Comparison of ENCODE assay signal across 8 cellular contexts in genomic region chr11:13955971-13956421, GRCh38. TPM values are rescaled to one million over a fixed set of nuclear protein-coding genes. Genes with fewer than 3 reads are reported as not detected.
DNase-seq lines count a peak whose midpoint lies in the region; ATAC-seq and TF ChIP-seq lines count a peak whose summit lies in the region.

No MANE protein-coding gene starts in this region.

- H3K27ac ChIP-seq in OCI-LY3 (ENCODE audit: low read length) (no peak overlapping the region), trophoblast cell (ENCODE audit: low read depth, low read length) (no peak overlapping the region)

- H4K91ac ChIP-seq in trophoblast cell (ENCODE audit: low read depth, low read length): no peak overlapping the region

- DNase-seq in EL: peak; percentile 61
- peak; percentile 27 for DNase-seq in activated T-helper 2 cell treated with anti-CD3 and anti-CD28 coated beads, Interferon-gamma antibody, Interleukin-2, Interleukin-4, amounts not matched to agents 10 μg/mL and 5 μg/mL and 100 μg/mL, durations not matched to agents 14 hours and 24 hours and 36 hours (ENCODE audit: low spot score)
- peak; percentile 53 for DNase-seq in glomerular visceral epithelial cell (ENCODE audit: extremely low spot score)
- DNase-seq in trophoblast cell: peak; percentile 31 to 86

- intact Hi-C loops in activated T-helper 2 cell treated with anti-CD3 and anti-CD28 coated beads, Interferon-gamma antibody, Interleukin-2, Interleukin-4, amounts not matched to agents 10 μg/mL and 5 μg/mL and 100 μg/mL, durations not matched to agents 14 hours and 24 hours and 36 hours (cut with micrococcal nuclease): loop anchor here (1.0 to 5.0 kb wide), 3 partner anchors 179 to 293 kb away; no protein-coding TSS in a partner anchor

- H4K12ac ChIP-seq in trophoblast cell (ENCODE audit: low read depth, low read length): no peak overlapping the region

- H2AK5ac ChIP-seq in trophoblast cell (ENCODE audit: low read length): no peak overlapping the region

- peak; percentile 82 for TF ChIP-seq CTCF in OCI-LY3 (IDR thresholded peaks at IDR 0.05; ENCODE audit: low read depth, low read length)

- H3K79me2 ChIP-seq in OCI-LY3 (ENCODE audit: low read length) (no peaks in the 10 kb centered on the region), trophoblast cell (ENCODE audit: control insufficient read depth, insufficient read depth, low read length, poor library complexity) (no peaks in the 10 kb centered on the region)

- no peaks in the 10 kb centered on the region for H3K36me3 Mint-ChIP-seq in activated T-helper 2 cell treated with anti-CD3 and anti-CD28 coated beads, Interferon-gamma antibody, Interleukin-2, Interleukin-4, amounts not matched to agents 10 μg/mL and 5 μg/mL and 100 μg/mL, durations not matched to agents 14 hours and 24 hours and 36 hours (ENCODE audit: low read depth)

- no peak overlapping the region for H2BK5ac ChIP-seq in trophoblast cell (ENCODE audit: low read depth, low read length, poor library complexity)

- no peak overlapping the region for H3K4me3 Mint-ChIP-seq in activated T-helper 2 cell treated with anti-CD3 and anti-CD28 coated beads, Interferon-gamma antibody, Interleukin-2, Interleukin-4, amounts not matched to agents 10 μg/mL and 5 μg/mL and 100 μg/mL, durations not matched to agents 14 hours and 24 hours and 36 hours (ENCODE audit: low read depth)

- H3K9me3 Mint-ChIP-seq in activated T-helper 2 cell treated with anti-CD3 and anti-CD28 coated beads, Interferon-gamma antibody, Interleukin-2, Interleukin-4, amounts not matched to agents 10 μg/mL and 5 μg/mL and 100 μg/mL, durations not matched to agents 14 hours and 24 hours and 36 hours: no peaks in the 10 kb centered on the region

- H3K36me3 ChIP-seq in OCI-LY3 (replicated peaks; ENCODE audit: low read depth, low read length): no peaks in the 10 kb centered on the region
- H3K36me3 ChIP-seq in trophoblast cell (ENCODE audit: control insufficient read depth in 1 of 2, insufficient read depth in 2 of 2, low read length in 2 of 2): no peaks in the 10 kb centered on the region

- peaks cover 43% of the 10 kb centered on the region for H3K27me3 Mint-ChIP-seq in activated T-helper 2 cell treated with anti-CD3 and anti-CD28 coated beads, Interferon-gamma antibody, Interleukin-2, Interleukin-4, amounts not matched to agents 10 μg/mL and 5 μg/mL and 100 μg/mL, durations not matched to agents 14 hours and 24 hours and 36 hours (ENCODE audit: low read depth)

- no peak overlapping the region for H3K23ac ChIP-seq in trophoblast cell (ENCODE audit: low read length)

- no peaks in the 10 kb centered on the region for H4K20me1 ChIP-seq in OCI-LY3 (ENCODE audit: insufficient read depth, low read length)

- H3K4me2 ChIP-seq in OCI-LY3 (ENCODE audit: low read length): no peak overlapping the region
- H3K4me2 ChIP-seq in trophoblast cell (ENCODE audit: low read length): no peak overlapping the region

- H4K8ac ChIP-seq in trophoblast cell (ENCODE audit: low read depth, low read length): no peak overlapping the region

- H2BK12ac ChIP-seq in trophoblast cell (ENCODE audit: low read length): no peak overlapping the region

- H3K4ac ChIP-seq in trophoblast cell (ENCODE audit: low read depth, low read length): no peak overlapping the region

- H3K27ac Mint-ChIP-seq in activated T-helper 2 cell treated with anti-CD3 and anti-CD28 coated beads, Interferon-gamma antibody, Interleukin-2, Interleukin-4, amounts not matched to agents 10 μg/mL and 5 μg/mL and 100 μg/mL, durations not matched to agents 14 hours and 24 hours and 36 hours: no peak overlapping the region

- H3K14ac ChIP-seq in trophoblast cell (ENCODE audit: low read length): no peak overlapping the region

- H3K4me1 Mint-ChIP-seq in activated T-helper 2 cell treated with anti-CD3 and anti-CD28 coated beads, Interferon-gamma antibody, Interleukin-2, Interleukin-4, amounts not matched to agents 10 μg/mL and 5 μg/mL and 100 μg/mL, durations not matched to agents 14 hours and 24 hours and 36 hours (ENCODE audit: low read depth): no peaks in the 10 kb centered on the region

- no peak overlapping the region for H3K18ac ChIP-seq in trophoblast cell (ENCODE audit: low read length)

- no peak overlapping the region for H3K9ac ChIP-seq in OCI-LY3 (ENCODE audit: low read length)
- no peak overlapping the region for H3K9ac ChIP-seq in trophoblast cell (ENCODE audit: low read length)

- H2AFZ ChIP-seq in OCI-LY3 (ENCODE audit: low read depth, low read length) (no peak overlapping the region), trophoblast cell (ENCODE audit: insufficient read depth, low read length, poor library complexity) (no peak overlapping the region)

- H3K27me3 ChIP-seq in OCI-LY3 (ENCODE audit: low read depth, low read length) (peaks cover 68% of the 10 kb centered on the region), trophoblast cell (ENCODE audit: insufficient read depth, low read length) (peaks cover 3% of the 10 kb centered on the region)

- H3K79me1 ChIP-seq in trophoblast cell (ENCODE audit: low read length): no peaks in the 10 kb centered on the region

- H3K4me1 ChIP-seq in OCI-LY3 (ENCODE audit: low read length) (no peaks in the 10 kb centered on the region), trophoblast cell (ENCODE audit: control insufficient read depth in 1 of 2, insufficient read depth in 2 of 2, low read length in 2 of 2) (no peaks in the 10 kb centered on the region)

- no peaks in the 10 kb centered on the region for H3K9me3 ChIP-seq in OCI-LY3 (ENCODE audit: insufficient read depth, low read length)
- H3K9me3 ChIP-seq in trophoblast cell (ENCODE audit: insufficient read depth, low read depth, low read length): no peaks in the 10 kb centered on the region

- ATAC-seq in HG02852 (IDR thresholded peaks at IDR 0.05; ENCODE audit: unreplicated experiment) (peak; percentile 48), HG02870 (IDR thresholded peaks at IDR 0.05; ENCODE audit: unreplicated experiment) (no peak), HG03571 (IDR thresholded peaks at IDR 0.05; ENCODE audit: unreplicated experiment) (no peak)

- no CpG with 5 or more reads among the region's 5 CpGs for WGBS in trophoblast cell (ENCODE audit: extremely low coverage, insufficient coverage, insufficient read length)

- H3K4me3 ChIP-seq in OCI-LY3 (ENCODE audit: low read length) (no peak overlapping the region), trophoblast cell (ENCODE audit: low read depth, low read length) (no peak overlapping the region)

- no peak overlapping the region for H2BK120ac ChIP-seq in trophoblast cell (ENCODE audit: insufficient read depth, low read length, poor library complexity)

RNA-seq across cellular contexts. Expression of gene SPON1, which starts 6.5 kb away (rescaled TPM):
- 0.07 and 0.16 TPM in 2 replicates for total RNA-seq in activated T-helper 2 cell treated with anti-CD3 and anti-CD28 coated beads, Interferon-gamma antibody, Interleukin-2, Interleukin-4, amounts not matched to agents 10 μg/mL and 5 μg/mL and 100 μg/mL, durations not matched to agents 14 hours and 24 hours and 36 hours
- polyA plus RNA-seq in trophoblast cell (2013): 0.89 TPM in 2 replicates
